ENCODE assay signal across 8 cellular contexts in the genomic region with DNA sequence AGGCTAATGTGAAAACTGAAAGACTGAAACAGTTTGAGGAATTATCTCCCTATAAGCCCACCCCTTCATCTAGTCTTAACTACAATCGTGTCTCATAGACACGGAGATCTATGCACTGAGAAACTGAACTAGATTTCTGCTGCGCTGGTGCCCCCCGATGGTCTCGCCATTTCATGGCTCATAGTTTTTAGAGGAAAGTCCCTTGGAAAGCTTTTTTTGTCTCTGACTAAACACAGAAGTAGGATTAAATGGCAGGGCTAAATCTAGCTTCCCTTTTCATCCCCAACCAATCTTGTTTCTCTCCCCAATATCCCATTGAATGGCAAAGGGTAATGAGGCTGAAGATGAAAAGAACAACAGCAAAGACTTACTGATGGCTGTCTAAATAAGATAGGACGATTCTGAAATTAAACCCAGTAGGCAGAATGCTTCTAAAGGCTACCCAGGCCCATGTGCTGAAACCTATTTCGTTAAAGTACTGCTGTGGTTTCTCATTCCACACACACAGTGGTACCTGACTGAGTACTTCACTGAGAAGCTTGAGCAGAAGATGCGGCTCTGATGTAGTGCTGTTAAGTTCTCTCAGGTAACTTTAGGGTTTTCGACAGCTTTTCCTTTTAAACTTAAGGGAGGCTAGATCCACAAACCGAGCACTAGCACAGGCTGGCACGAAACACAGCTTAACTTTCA.
DNase-seq lines count a peak whose midpoint lies in the region; ATAC-seq and TF ChIP-seq lines count a peak whose summit lies in the region.

No MANE protein-coding gene starts in this region.

- H2AFZ ChIP-seq in SU-DHL-6 (ENCODE audit: low read depth, low read length, severe bottlenecking): no peak overlapping the region

- H3F3A ChIP-seq in SU-DHL-6 (ENCODE audit: insufficient read depth): no peaks in the 10 kb centered on the region

- no peak overlapping the region for H3K4me3 ChIP-seq in SU-DHL-6 (ENCODE audit: insufficient read depth, low read length, poor library complexity, severe bottlenecking)
- H3K4me3 ChIP-seq in adipocyte (ENCODE audit: low read length): no peak overlapping the region
- H3K4me3 ChIP-seq in vagina: no peak overlapping the region

- no peaks in the 10 kb centered on the region for H4K20me1 ChIP-seq in SU-DHL-6 (ENCODE audit: low read depth, low read length)

- in situ Hi-C loops in GM13976 (cut with MboI; ENCODE audit: low sequenced_read_pairs, unreplicated experiment): no loop called here

- no peak overlapping the region for H3K4me2 ChIP-seq in SU-DHL-6 (ENCODE audit: low read depth, low read length, poor library complexity, severe bottlenecking)

- H3K79me2 ChIP-seq in SU-DHL-6 (ENCODE audit: insufficient read depth, low read length): no peaks in the 10 kb centered on the region

- H3K4me1 ChIP-seq in adipocyte (ENCODE audit: control insufficient read depth, insufficient read depth, low read length): peaks cover 18% of the 10 kb centered on the region
- peaks cover 5% of the 10 kb centered on the region for H3K4me1 ChIP-seq in vagina

- H3K9me3 ChIP-seq in SU-DHL-6 (ENCODE audit: insufficient read depth, low read length): no peaks in the 10 kb centered on the region
- H3K9me3 ChIP-seq in adipocyte (ENCODE audit: control insufficient read depth, low read length): no peaks in the 10 kb centered on the region
- H3K9me3 ChIP-seq in vagina: no peaks in the 10 kb centered on the region

- H3K27me3 ChIP-seq in SU-DHL-6 (ENCODE audit: low read length): no peaks in the 10 kb centered on the region
- H3K27me3 ChIP-seq in adipocyte (replicated peaks; ENCODE audit: control insufficient read depth, insufficient read depth, low read length): no peaks in the 10 kb centered on the region
- H3K27me3 ChIP-seq in vagina: no peaks in the 10 kb centered on the region

- H3K9ac ChIP-seq in SU-DHL-6 (ENCODE audit: low read length): no peak overlapping the region
- H3K9ac ChIP-seq in adipocyte (ENCODE audit: low read length): no peak overlapping the region

- TF ChIP-seq CTCF in GM13976 (IDR thresholded peaks at IDR 0.05; ENCODE audit: borderline replicate concordance, control extremely low read depth, extremely low read depth, insufficient read depth, missing control alignments): peak; percentile 14
- peak; percentile 36 for TF ChIP-seq CTCF in SU-DHL-6 (IDR thresholded peaks at IDR 0.05; ENCODE audit: insufficient read depth, low read length, poor library complexity, severe bottlenecking)
- no peak for TF ChIP-seq CTCF in vagina (IDR thresholded peaks at IDR 0.05)

- H3K27ac ChIP-seq in SU-DHL-6 (ENCODE audit: low read depth, low read length) (no peak overlapping the region), vagina (no peak overlapping the region)

- H3K36me3 ChIP-seq in SU-DHL-6 (ENCODE audit: low read length) (no peaks in the 10 kb centered on the region), adipocyte (ENCODE audit: control insufficient read depth, insufficient read depth, low read length, severe bottlenecking) (no peaks in the 10 kb centered on the region), vagina (no peaks in the 10 kb centered on the region)

- peak; percentile 14 for DNase-seq in GM13976 (ENCODE audit: low spot score)
- DNase-seq in adipocyte (ENCODE audit: low read depth): peak; percentile 57
- DNase-seq in left lobe of liver (ENCODE audit: low spot score): no peak
- DNase-seq in stimulated activated CD8-positive, alpha-beta memory T cell treated with anti-CD3 and anti-CD28 coated beads, Interleukin-7, amount 100 ng/mL, for 1 hour (ENCODE audit: low read depth in 2 of 2): peak; percentile 24 to 32
- DNase-seq in NCI-H2196 treated with DMSO at 0.1 percent for 48 hours (lab: John Stamatoyannopoulos, UW; ENCODE audit: unreplicated experiment): no peak
- DNase-seq in vagina (ENCODE audit: extremely low spot score in 2 of 2): no peak

- intact Hi-C loops in vagina (cut with DNase I): no loop called here

- ATAC-seq in HG02571 (IDR thresholded peaks at IDR 0.05; ENCODE audit: unreplicated experiment) (peak; percentile 74), left lobe of liver (peak; percentile 34)

- no peak for TF ChIP-seq POLR2A in vagina (IDR thresholded peaks at IDR 0.05)

- no peaks in the 10 kb centered on the region for H3K9me2 ChIP-seq in SU-DHL-6 (replicated peaks; ENCODE audit: insufficient read depth, low read length)

Comparison
In these comparisons a context has a peak if more than half of its experiments do, and no peak if none do; other contexts are left out.
1. DNase-seq: peak in GM13976 (single experiment), adipocyte (single experiment) and stimulated activated CD8-positive, alpha-beta memory T cell treated with anti-CD3 and anti-CD28 coated beads, Interleukin-7, amount 100 ng/mL, for 1 hour (2 of 2); none in left lobe of liver (single experiment), NCI-H2196 treated with DMSO at 0.1 percent for 48 hours (single experiment) and vagina (0 of 2).
2. CTCF ChIP-seq: peak in GM13976 (single experiment) and SU-DHL-6 (single experiment); none in vagina (0 of 3).